In the genomic region with DNA sequence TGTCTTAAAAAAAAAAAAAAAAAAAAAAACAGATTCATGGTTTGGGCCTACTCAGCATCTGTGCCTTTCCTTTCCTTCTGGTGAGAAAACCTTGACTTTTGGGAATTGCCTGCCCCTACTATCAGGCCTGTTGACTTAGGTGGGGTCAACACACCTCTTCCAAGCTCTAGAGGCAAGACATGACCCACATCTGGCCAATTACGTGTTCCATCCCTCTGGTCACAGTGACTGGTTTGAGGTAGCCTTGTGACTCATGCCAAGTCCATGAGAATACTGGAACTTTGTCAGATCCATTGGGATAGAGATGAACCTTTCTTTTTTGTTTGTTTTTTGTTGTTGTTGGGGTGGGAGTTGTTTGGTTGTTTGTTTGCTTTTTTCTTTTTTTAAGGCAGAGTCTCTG, we compare ENCODE assay signal across 1 cellular context.
TF ChIP-seq lines count a peak whose summit lies in the region.

No MANE protein-coding gene starts in this region.

TF ChIP-seq in IMR-90, 13 proteins besides CTCF, POLR2A, EP300 and RAD21:
- TF ChIP-seq RFX5 (IDR thresholded peaks at IDR 0.05; ENCODE audit: low read depth, low read length) (no peak), MAZ (IDR thresholded peaks at IDR 0.05; ENCODE audit: borderline replicate concordance, low read depth, low read length) (no peak), SMC3 (IDR thresholded peaks at IDR 0.05; ENCODE audit: low read depth, low read length) (no peak), CHD1 (IDR thresholded peaks at IDR 0.05; ENCODE audit: low read depth, low read length) (no peak), FOS (IDR thresholded peaks at IDR 0.05; ENCODE audit: low read depth, low read length) (no peak), NFE2L2 (IDR thresholded peaks at IDR 0.05; ENCODE audit: low read depth, low read length) (no peak), CEBPB (IDR thresholded peaks at IDR 0.05; ENCODE audit: low read depth, low read length) (no peak), USF2 (IDR thresholded peaks at IDR 0.05; ENCODE audit: low read depth, low read length) (no peak), BHLHE40 (IDR thresholded peaks at IDR 0.05; ENCODE audit: low read depth, low read length) (no peak), MAFK (IDR thresholded peaks at IDR 0.05; ENCODE audit: low read depth, low read length) (no peak), MXI1 (IDR thresholded peaks at IDR 0.05; ENCODE audit: borderline replicate concordance, low read depth, low read length) (no peak), RCOR1 (IDR thresholded peaks at IDR 0.05; ENCODE audit: insufficient replicate concordance, low read length) (no peak)
- TF ChIP-seq, protein P1, sequence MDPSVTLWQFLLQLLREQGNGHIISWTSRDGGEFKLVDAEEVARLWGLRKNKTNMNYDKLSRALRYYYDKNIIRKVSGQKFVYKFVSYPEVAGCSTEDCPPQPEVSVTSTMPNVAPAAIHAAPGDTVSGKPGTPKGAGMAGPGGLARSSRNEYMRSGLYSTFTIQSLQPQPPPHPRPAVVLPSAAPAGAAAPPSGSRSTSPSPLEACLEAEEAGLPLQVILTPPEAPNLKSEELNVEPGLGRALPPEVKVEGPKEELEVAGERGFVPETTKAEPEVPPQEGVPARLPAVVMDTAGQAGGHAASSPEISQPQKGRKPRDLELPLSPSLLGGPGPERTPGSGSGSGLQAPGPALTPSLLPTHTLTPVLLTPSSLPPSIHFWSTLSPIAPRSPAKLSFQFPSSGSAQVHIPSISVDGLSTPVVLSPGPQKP (IDR thresholded peaks at IDR 0.05; ENCODE audit: borderline replicate concordance, low read depth, low read length), result no peak
